3 cellular contexts compared by ENCODE assay signal in genomic region chr4:188045461-188045860, GRCh38. TPM values are rescaled to one million over a fixed set of nuclear protein-coding genes. Genes with fewer than 3 reads are reported as not detected.
"Had no signal": no experiment of that assay in that cellular context is flagged by ENCODE, and none has a peak within 500 bp of the region (broad histone marks: within the 10 kb centered on the region; RNA-seq: fewer than 3 reads in every experiment).

No MANE protein-coding gene starts in this region.

RNA-seq across cellular contexts. Expression of gene ZFP42, which starts 49.9 kb away (rescaled TPM):
- total RNA-seq: GM23248, H4, HFFc6 had no signal
- polyA plus RNA-seq: GM23248 had no signal
